Comparison of ENCODE assay signal across 1 cellular context in genomic region chr14:102514987-102515733, GRCh38.
TF ChIP-seq lines count a peak whose summit lies in the region.

No MANE protein-coding gene starts in this region.

TF ChIP-seq in H1, 55 proteins besides CTCF, POLR2A, EP300 and RAD21 (continued from another document):
- TF ChIP-seq CTBP2 (IDR thresholded peaks at IDR 0.05; ENCODE audit: borderline replicate concordance, insufficient read depth, insufficient read length, low read length) (no peak), BRCA1 (IDR thresholded peaks at IDR 0.05; ENCODE audit: low read depth, low read length) (no peak), YY1 (IDR thresholded peaks at IDR 0.05; ENCODE audit: low read depth, low read length) (no peak), BCL11A (IDR thresholded peaks at IDR 0.05; ENCODE audit: low read depth in 2 of 2, low read length in 2 of 2) (no peak), RBBP5 (IDR thresholded peaks at IDR 0.05; ENCODE audit: borderline replicate concordance, low read depth, low read length) (no peak), TAF7 (optimal IDR thresholded peaks at IDR 0.05; ENCODE audit: borderline replicate concordance, low read depth, low read length) (no peak), USF2 (IDR thresholded peaks at IDR 0.05; ENCODE audit: low read length) (no peak), SIRT6 (IDR thresholded peaks at IDR 0.05; ENCODE audit: low read length) (no peak), NRF1 (IDR thresholded peaks at IDR 0.05; ENCODE audit: low read depth, low read length) (no peak), TEAD4 (IDR thresholded peaks at IDR 0.05; ENCODE audit: low read depth, low read length) (no peak), TBP (IDR thresholded peaks at IDR 0.05; ENCODE audit: low read depth, low read length) (no peak), SP4 (IDR thresholded peaks at IDR 0.05; ENCODE audit: low read length) (no peak)
